ENCODE assay signal across 9 cellular contexts in the genomic region with DNA sequence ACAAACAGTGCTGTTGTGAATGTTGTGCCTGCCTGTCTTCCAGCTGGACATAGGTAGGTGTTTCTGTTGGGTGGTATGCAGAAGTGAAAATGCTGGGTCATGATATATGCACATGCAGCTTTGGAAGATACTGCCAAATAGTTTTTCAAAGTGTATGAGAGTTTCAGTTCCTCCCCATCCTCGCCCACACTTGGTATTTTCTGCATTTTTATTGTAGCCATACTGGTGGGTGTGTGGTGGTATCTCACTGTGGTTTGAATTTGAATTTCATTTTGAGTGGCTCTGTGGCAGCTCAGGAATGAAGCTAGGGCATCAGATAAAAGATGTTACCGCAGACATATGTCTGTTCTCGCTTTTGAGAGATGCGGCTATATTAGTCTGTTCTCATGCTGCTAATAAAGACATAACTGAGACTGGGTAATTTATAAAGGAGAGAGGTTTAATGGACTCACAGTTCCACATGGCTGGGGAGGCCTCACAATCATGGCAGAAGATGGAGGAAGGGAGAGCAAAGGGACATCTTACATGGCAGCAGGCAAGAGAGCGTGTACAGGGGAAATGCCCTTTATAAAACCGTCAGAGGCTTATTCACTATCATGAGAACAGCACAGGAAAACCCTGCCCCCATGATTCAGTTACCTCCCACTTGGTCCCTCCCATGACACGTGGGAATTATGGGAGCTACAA.
DNase-seq lines count a peak whose midpoint lies in the region; ATAC-seq, FAIRE-seq and TF ChIP-seq lines count a peak whose summit lies in the region.
"Had no signal": no experiment of that assay in that cellular context is flagged by ENCODE, and none has a peak within 500 bp of the region (broad histone marks: within the 10 kb centered on the region; RNA-seq: fewer than 3 reads in every experiment).

No MANE protein-coding gene starts in this region.

- H3K9me3 ChIP-seq in small intestine (ENCODE audit: control insufficient read depth, low read depth) (no peaks in the 10 kb centered on the region), adrenal gland (replicated peaks in 1 of 3) (no peaks in the 10 kb centered on the region), mammary epithelial cell (replicated peaks; ENCODE audit: insufficient read depth, low read length) (no peaks in the 10 kb centered on the region)

- dilution Hi-C loops in mammary epithelial cell (cut with HindIII; ENCODE audit: low sequenced_read_pairs), result no loop called here

- TF ChIP-seq POLR2A in adrenal gland (IDR thresholded peaks at IDR 0.05), result no peak

- H3K4me1 Mint-ChIP-seq in activated T-cell treated with anti-CD3 and anti-CD28 coated beads, Interleukin-2, amount 50 U/mL, for 4 hours (ENCODE audit: low read depth), result peaks cover 50% of the 10 kb centered on the region

- H3K79me2 ChIP-seq in mammary epithelial cell (ENCODE audit: insufficient read depth, low read length), result no peaks in the 10 kb centered on the region

- H3K4me1 ChIP-seq in small intestine (ENCODE audit: control insufficient read depth in 2 of 2, insufficient read depth in 1 of 2, low read depth in 1 of 2, low read length in 1 of 2) (peaks cover 0 to 2% of the 10 kb centered on the region in 2 donors), adrenal gland (replicated peaks in 1 of 2) (peaks cover 14 to 18% of the 10 kb centered on the region in 2 donors), mammary epithelial cell (ENCODE audit: insufficient read depth, low read length) (peaks cover 10% of the 10 kb centered on the region)

- no peak overlapping the region for H2AFZ ChIP-seq in mammary epithelial cell (ENCODE audit: low read depth, low read length)

- BruUV-seq in mammary epithelial cell (replicated peaks; lab: Mats Ljungman, UMichigan), result no TSS peak

- DNase-seq in GM13976 (ENCODE audit: low spot score) (peak; percentile 22), omental fat pad (ENCODE audit: low spot score) (no peak), small intestine (no peak), adrenal gland (no peak), mammary epithelial cell (no peak)
- DNase-seq in activated T-cell treated with anti-CD3 and anti-CD28 coated beads, Interleukin-2, amount 50 U/mL, for 4 hours, result no peak
- DNase-seq: NCI-H187 treated with DMSO at 0.1 percent for 48 hours had no signal

- no peaks in the 10 kb centered on the region for H3K36me3 ChIP-seq in small intestine (ENCODE audit: control insufficient read depth in 2 of 2, insufficient read depth in 2 of 2, low read length in 2 of 2)
- no peaks in the 10 kb centered on the region for H3K36me3 ChIP-seq in adrenal gland (replicated peaks in 1 of 2)
- H3K36me3 ChIP-seq in mammary epithelial cell (ENCODE audit: insufficient read depth, low read length), result no peaks in the 10 kb centered on the region

- H3K9me3 Mint-ChIP-seq in activated T-cell treated with anti-CD3 and anti-CD28 coated beads, Interleukin-2, amount 50 U/mL, for 4 hours, result peaks cover 7% of the 10 kb centered on the region

- H3K9ac ChIP-seq in mammary epithelial cell (ENCODE audit: insufficient read depth, low read length), result no peak overlapping the region

- no peaks in the 10 kb centered on the region for H3K36me3 Mint-ChIP-seq in activated T-cell treated with anti-CD3 and anti-CD28 coated beads, Interleukin-2, amount 50 U/mL, for 4 hours (ENCODE audit: insufficient read depth)

- no peak for FAIRE-seq in small intestine (lab: Jason Lieb, UNC)

- H3K4me3 Mint-ChIP-seq in activated T-cell treated with anti-CD3 and anti-CD28 coated beads, Interleukin-2, amount 50 U/mL, for 4 hours, result no peak overlapping the region

- in situ Hi-C loops in GM13976 (cut with MboI; ENCODE audit: low sequenced_read_pairs, unreplicated experiment), result no loop called here
- in situ Hi-C loops in mammary epithelial cell (cut with MboI; ENCODE audit: low sequenced_read_pairs in 2 of 2), result loop anchor here in 1 of 2 donors (25.0 kb wide), 1 partner anchor 185 kb away; a partner anchor contains a TSS

- CTCF ChIA-PET in mammary epithelial cell (lab: Charles Lee; ENCODE audit: low non-redundant PET), result no interaction called here

- no peak overlapping the region for H3K4me2 ChIP-seq in mammary epithelial cell (ENCODE audit: insufficient read depth, low read depth, low read length)

- intact Hi-C loops in adrenal gland (cut with DNase I) (no loop called here), mammary epithelial cell (cut with micrococcal nuclease) (no loop called here)

- WGBS in small intestine, 3 donors, result 63 to 73% (median 69%) methylated on average over 7 of the region's 7 CpGs
- 82 to 87% (median 83%) methylated on average over 7 of the region's 7 CpGs for WGBS in adrenal gland, 4 donors
- 83% methylated on average over 7 of the region's 7 CpGs for WGBS in mammary epithelial cell (ENCODE audit: low coverage, missing lambda C conversion rate)

- ATAC-seq in GM19397 (IDR thresholded peaks at IDR 0.05; ENCODE audit: unreplicated experiment), result peak; percentile 64
- ATAC-seq in HG03108 (IDR thresholded peaks at IDR 0.05; ENCODE audit: unreplicated experiment), result peak; percentile 62
- peak; percentile 83 to 84 for ATAC-seq in activated T-cell treated with anti-CD3 and anti-CD28 coated beads, Interleukin-2, amount 50 U/mL, for 4 hours
- ATAC-seq in omental fat pad (ENCODE audit: low FRiP score), result no peak

- peaks cover 2% of the 10 kb centered on the region for H3K27me3 Mint-ChIP-seq in activated T-cell treated with anti-CD3 and anti-CD28 coated beads, Interleukin-2, amount 50 U/mL, for 4 hours (ENCODE audit: low read depth)

- no peak overlapping the region for H3K27ac ChIP-seq in small intestine (ENCODE audit: low read depth in 1 of 2, low read length in 1 of 2)
- no peak overlapping the region for H3K27ac ChIP-seq in adrenal gland
- H3K27ac ChIP-seq in mammary epithelial cell (ENCODE audit: insufficient read depth, low read depth, low read length), result no peak overlapping the region

- H4K20me1 ChIP-seq in mammary epithelial cell (ENCODE audit: insufficient read depth, low read length), result no peaks in the 10 kb centered on the region

- H3K27me3 ChIP-seq in small intestine (ENCODE audit: control insufficient read depth in 2 of 2, insufficient read depth in 2 of 2, low read length in 2 of 2), result no peaks in the 10 kb centered on the region
- no peaks in the 10 kb centered on the region for H3K27me3 ChIP-seq in adrenal gland
- H3K27me3 ChIP-seq in mammary epithelial cell (ENCODE audit: insufficient read depth, low read length), result no peaks in the 10 kb centered on the region

- no peak overlapping the region for H3K4me3 ChIP-seq in small intestine (ENCODE audit: low read depth in 1 of 2, low read length in 2 of 2)
- H3K4me3 ChIP-seq in adrenal gland, result no peak overlapping the region
- no peak overlapping the region for H3K4me3 ChIP-seq in mammary epithelial cell (replicated peaks in 1 of 3; ENCODE audit: insufficient read depth in 1 of 3, low read depth in 2 of 3, low read length in 3 of 3)

- TF ChIP-seq CTCF in GM13976 (IDR thresholded peaks at IDR 0.05; ENCODE audit: borderline replicate concordance, control extremely low read depth, extremely low read depth, insufficient read depth, missing control alignments) (no peak), omental fat pad (IDR thresholded peaks at IDR 0.05) (no peak), adrenal gland (IDR thresholded peaks at IDR 0.05) (no peak), mammary epithelial cell (conservative IDR thresholded peaks at IDR 0.05 in 1 of 2, IDR thresholded peaks at IDR 0.05 in 1 of 2; ENCODE audit: extremely low read depth in 1 of 2, insufficient read depth in 1 of 2, low read depth in 1 of 2, low read length in 2 of 2) (no peak)
